17 cellular contexts compared by ENCODE assay signal in the genomic region with DNA sequence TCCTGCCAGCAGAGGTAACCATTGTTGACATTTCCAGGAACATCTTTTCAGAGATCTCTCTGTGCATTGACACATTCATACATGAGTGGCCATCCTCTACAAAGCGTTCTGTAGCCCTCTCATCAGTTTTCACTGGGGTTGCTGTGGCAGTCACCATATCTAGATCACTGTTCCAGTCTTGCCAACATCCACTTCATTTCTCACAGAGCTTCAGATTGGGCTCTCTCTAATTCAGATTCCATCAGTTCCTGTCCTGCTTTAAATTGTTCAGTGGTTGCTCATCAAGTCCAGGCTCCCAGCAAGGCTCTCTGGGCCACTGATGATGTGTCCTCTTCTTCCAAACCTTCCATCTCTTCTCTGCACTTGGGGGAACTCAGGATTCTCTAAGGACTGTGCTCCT.
DNase-seq lines count a peak whose midpoint lies in the region; ATAC-seq and FAIRE-seq lines count a peak whose summit lies in the region.
"Had no signal": no experiment of that assay in that cellular context is flagged by ENCODE, and none has a peak within 500 bp of the region (broad histone marks: within the 10 kb centered on the region; RNA-seq: fewer than 3 reads in every experiment).

No MANE protein-coding gene starts in this region.

- CTCF ChIA-PET in activated CD8-positive, alpha-beta T cell treated with anti-CD3 and anti-CD28 coated beads, Interleukin-2, amount 10 ng/mL, durations not matched to agents 7 days and 5 days (lab: Charles Lee): no interaction called here

- H3K27ac Mint-ChIP-seq in activated CD8-positive, alpha-beta T cell treated with anti-CD3 and anti-CD28 coated beads, Interleukin-2, amount 10 ng/mL, durations not matched to agents 7 days and 5 days: no peak overlapping the region
- H3K27ac Mint-ChIP-seq: activated T-cell treated with anti-CD3 and anti-CD28 coated beads, Interleukin-2, amount 50 U/mL, for 24 hours; effector memory CD8-positive, alpha-beta T cell had no signal

- intact Hi-C loops in left ventricle myocardium superior (cut with micrococcal nuclease) (no loop called here), sciatic nerve (cut with DNase I) (no loop called here)

- POLR2A ChIA-PET in activated CD8-positive, alpha-beta T cell treated with anti-CD3 and anti-CD28 coated beads, Interleukin-2, amount 10 ng/mL, durations not matched to agents 7 days and 5 days (lab: Charles Lee): no interaction called here

- peak; percentile 38 for ATAC-seq in HG03139 (IDR thresholded peaks at IDR 0.05; ENCODE audit: unreplicated experiment)
- ATAC-seq in left ventricle myocardium superior: peak; percentile 32
- ATAC-seq in sciatic nerve: no peak
- no peak for ATAC-seq in activated CD8-positive, alpha-beta T cell treated with anti-CD3 and anti-CD28 coated beads, Interleukin-2, amount 10 ng/mL, durations not matched to agents 7 days and 5 days
- ATAC-seq: effector memory CD8-positive, alpha-beta T cell had no signal

- H3K27me3 Mint-ChIP-seq in activated CD8-positive, alpha-beta T cell treated with anti-CD3 and anti-CD28 coated beads, Interleukin-2, amount 10 ng/mL, durations not matched to agents 7 days and 5 days (ENCODE audit: low read depth): peaks cover 7% of the 10 kb centered on the region
- H3K27me3 Mint-ChIP-seq: naive B cell had no signal

- no peak for FAIRE-seq in RCC 7860 (lab: Jason Lieb, UNC)

- DNase-seq in EL (peak; percentile 76), RCC 7860 (ENCODE audit: low spot score) (peak; percentile 36), left ventricle myocardium superior (no peak), COLO829 (ENCODE audit: low spot score) (no peak), sciatic nerve (ENCODE audit: low spot score) (no peak), NCI-H748 treated with DMSO at 0.1 percent for 48 hours (lab: John Stamatoyannopoulos, UW) (no peak)
- no peak for DNase-seq in activated CD8-positive, alpha-beta T cell treated with anti-CD3 and anti-CD28 coated beads, Interleukin-2, amount 10 ng/mL, durations not matched to agents 7 days and 5 days
- DNase-seq: activated CD4-positive, alpha-beta T cell treated with anti-CD3 and anti-CD28 coated beads, Interleukin-2, amount 50 U/mL, for 48 hours; activated naive CD4-positive, alpha-beta T cell treated with anti-CD3 and anti-CD28 coated beads, Interleukin-2, amount 50 U/mL, for 16 hours; activated T-cell treated with anti-CD3 and anti-CD28 coated beads, Interleukin-2, amount 50 U/mL, for 24 hours; effector memory CD8-positive, alpha-beta T cell; KBM-7; naive B cell; NCI-H187; NCI-H526; spleen had no signal

- no peak overlapping the region for H3K4me3 Mint-ChIP-seq in activated CD8-positive, alpha-beta T cell treated with anti-CD3 and anti-CD28 coated beads, Interleukin-2, amount 10 ng/mL, durations not matched to agents 7 days and 5 days
- H3K4me3 Mint-ChIP-seq: activated T-cell treated with anti-CD3 and anti-CD28 coated beads, Interleukin-2, amount 50 U/mL, for 24 hours; effector memory CD8-positive, alpha-beta T cell; naive B cell had no signal

- H3K9me3 Mint-ChIP-seq in activated CD8-positive, alpha-beta T cell treated with anti-CD3 and anti-CD28 coated beads, Interleukin-2, amount 10 ng/mL, durations not matched to agents 7 days and 5 days (ENCODE audit: insufficient read depth): no peaks in the 10 kb centered on the region
- H3K9me3 Mint-ChIP-seq: activated T-cell treated with anti-CD3 and anti-CD28 coated beads, Interleukin-2, amount 50 U/mL, for 24 hours; effector memory CD8-positive, alpha-beta T cell had no signal

- H3K36me3 Mint-ChIP-seq in activated CD8-positive, alpha-beta T cell treated with anti-CD3 and anti-CD28 coated beads, Interleukin-2, amount 10 ng/mL, durations not matched to agents 7 days and 5 days (ENCODE audit: low read depth): no peaks in the 10 kb centered on the region
- H3K36me3 Mint-ChIP-seq: naive B cell had no signal

- no peaks in the 10 kb centered on the region for H3K4me1 Mint-ChIP-seq in activated CD8-positive, alpha-beta T cell treated with anti-CD3 and anti-CD28 coated beads, Interleukin-2, amount 10 ng/mL, durations not matched to agents 7 days and 5 days (ENCODE audit: low read depth)

Comparison
In these comparisons a context has a peak if more than half of its experiments do, and no peak if none do; other contexts are left out.
1. DNase-seq: peak in EL (single experiment) and RCC 7860 (single experiment); none in left ventricle myocardium superior (single experiment), COLO829 (single experiment), sciatic nerve (single experiment), activated CD8-positive, alpha-beta T cell treated with anti-CD3 and anti-CD28 coated beads, Interleukin-2, amount 10 ng/mL, durations not matched to agents 7 days and 5 days (single experiment) and NCI-H748 treated with DMSO at 0.1 percent for 48 hours (single experiment).
2. ATAC-seq: peak in HG03139 (single experiment) and left ventricle myocardium superior (single experiment); none in sciatic nerve (single experiment) and activated CD8-positive, alpha-beta T cell treated with anti-CD3 and anti-CD28 coated beads, Interleukin-2, amount 10 ng/mL, durations not matched to agents 7 days and 5 days (single experiment).